Comparison of ENCODE assay signal across 8 cellular contexts in genomic region chrX:73892515-73893090, GRCh38. TPM values are rescaled to one million over a fixed set of nuclear protein-coding genes. Genes with fewer than 3 reads are reported as not detected.
DNase-seq lines count a peak whose midpoint lies in the region; ATAC-seq and TF ChIP-seq lines count a peak whose summit lies in the region.
"Not testable (repeated sequence)": the region's sequence is repeated elsewhere in the genome, so short reads cannot be mapped to it uniquely, and the experiment has no call there.

No MANE protein-coding gene starts in this region.

- POLR2A ChIA-PET in HEK293 (lab: Yijun Ruan, JAX) = interaction anchor here (1.3 kb wide), 1 partner anchor 20 kb away, joined by 3 read pairs; no protein-coding TSS in a partner anchor
- POLR2A ChIA-PET in WTC11 (lab: Charles Lee) = not testable (repeated sequence)

- peak overlapping the region in 10 of 11 experiments; percentile 8 to 39 (median 18); a peak in 8 of 22 replicates for H3K4me2 ChIP-seq in BLaER1 treated with 17β-estradiol and CSF1 and Interleukin-3, amounts not matched to agents 10 nM and 100 nM

- H4K20me1 ChIP-seq in BLaER1 treated with 17β-estradiol and CSF1 and Interleukin-3, amounts not matched to agents 10 nM and 100 nM = not testable (repeated sequence)

- not testable (repeated sequence) for H3K9ac ChIP-seq in BLaER1 treated with 17β-estradiol and CSF1 and Interleukin-3, amounts not matched to agents 10 nM and 100 nM

- H3K9me3 ChIP-seq in BLaER1 treated with 17β-estradiol and CSF1 and Interleukin-3, amounts not matched to agents 10 nM and 100 nM (replicated peaks in 1 of 11) = peaks cover 14 to 28% (median 22%) of the 10 kb centered on the region in 11 experiments; a peak in 21 of 22 replicates
- not testable (repeated sequence) for H3K9me3 ChIP-seq in HEK293 (ENCODE audit: control insufficient read depth, insufficient read depth, low read depth, low read length)

- H3K27ac ChIP-seq in BLaER1 treated with 17β-estradiol and CSF1 and Interleukin-3, amounts not matched to agents 10 nM and 100 nM; HEK293 (ENCODE audit: extremely low read depth, low read depth, low read length): not testable (repeated sequence)

- H3K4me1 ChIP-seq in BLaER1 treated with 17β-estradiol and CSF1 and Interleukin-3, amounts not matched to agents 10 nM and 100 nM; HEK293 (ENCODE audit: control insufficient read depth, insufficient read depth, low read length): not testable (repeated sequence)

- H3K4me1 Mint-ChIP-seq in WTC11 = not testable (repeated sequence)

- DNase-seq in NCI-H2227 (lab: John Stamatoyannopoulos, UW; ENCODE audit: unreplicated experiment) (peak; percentile 40), RPMI8226 (peak; percentile 18), WTC11 (ENCODE audit: low spot score) (peak; percentile 14)
- DNase-seq in activated T-cell treated with anti-CD3 and anti-CD28 coated beads, Interleukin-2, amount 50 U/mL, for 48 hours = peak; percentile 27 to 37
- DNase-seq in effector CD4-positive, alpha-beta T cell = peak; percentile 16
- DNase-seq in stimulated activated CD8-positive, alpha-beta memory T cell treated with anti-CD3 and anti-CD28 coated beads, Interleukin-12 subunit alpha, Interleukin-12 subunit beta, amount 100 ng/mL, for 4 hours (ENCODE audit: low read depth) = peak; percentile 14

- H3K9me3 Mint-ChIP-seq in WTC11 = peaks cover 33% of the 10 kb centered on the region

- H3K36me3 Mint-ChIP-seq in WTC11 = peaks cover 26% of the 10 kb centered on the region

- not testable (repeated sequence) for H3K27me3 Mint-ChIP-seq in WTC11 (ENCODE audit: low read depth)

- CTCF ChIA-PET in HEK293 (lab: Yijun Ruan, JAX) = interaction anchor here (0.6 to 1.6 kb wide), 2 partner anchors 9 to 37 kb away, joined by 3 to 9 read pairs; no protein-coding TSS in a partner anchor
- CTCF ChIA-PET in WTC11 (lab: Charles Lee) = interaction anchor here (0.5 kb wide), 1 partner anchor 9 kb away, joined by 3 read pairs; no protein-coding TSS in a partner anchor

- H3K27ac Mint-ChIP-seq in WTC11 = not testable (repeated sequence)

- H3K4me3 ChIP-seq in BLaER1 treated with 17β-estradiol and CSF1 and Interleukin-3, amounts not matched to agents 10 nM and 100 nM; HEK293 (ENCODE audit: low read depth, low read length): not testable (repeated sequence)

- TF ChIP-seq CTCF in HEK293 (tag by site-specific recombination; IDR thresholded peaks at IDR 0.05); WTC11 (IDR thresholded peaks at IDR 0.05): not testable (repeated sequence)

- ATAC-seq in WTC11 = not testable (repeated sequence)

- H3K36me3 ChIP-seq in BLaER1 treated with 17β-estradiol and CSF1 and Interleukin-3, amounts not matched to agents 10 nM and 100 nM; HEK293 (ENCODE audit: control insufficient read depth in 2 of 2, insufficient read depth in 1 of 2, low read length in 2 of 2): not testable (repeated sequence)

- H3K4me3 Mint-ChIP-seq in WTC11 = not testable (repeated sequence)

- not testable (repeated sequence) for H3K27me3 ChIP-seq in BLaER1 treated with 17β-estradiol and CSF1 and Interleukin-3, amounts not matched to agents 10 nM and 100 nM

TF ChIP-seq in HEK293, 187 proteins besides CTCF, POLR2A, EP300 and RAD21 (continues in another document):
- TF ChIP-seq ZFHX2 (tag by site-specific recombination; conservative IDR thresholded peaks at IDR 0.05) = peak; percentile 78
- peak; percentile 64 for TF ChIP-seq PRDM10 (tag by site-specific recombination; IDR thresholded peaks at IDR 0.05)
- TF ChIP-seq YY1 (tag by site-specific recombination; IDR thresholded peaks at IDR 0.05) = peak; percentile 40; the same call in 1 of the 2 replicates

RNA-seq across cellular contexts. Expression of gene XIST, which starts 40.1 kb away (rescaled TPM):
- total RNA-seq in WTC11 (2021) = 0.53 to 0.89 TPM (median 0.77 TPM) in 3 replicates
